Comparison of ENCODE assay signal across 8 cellular contexts in the genomic region with DNA sequence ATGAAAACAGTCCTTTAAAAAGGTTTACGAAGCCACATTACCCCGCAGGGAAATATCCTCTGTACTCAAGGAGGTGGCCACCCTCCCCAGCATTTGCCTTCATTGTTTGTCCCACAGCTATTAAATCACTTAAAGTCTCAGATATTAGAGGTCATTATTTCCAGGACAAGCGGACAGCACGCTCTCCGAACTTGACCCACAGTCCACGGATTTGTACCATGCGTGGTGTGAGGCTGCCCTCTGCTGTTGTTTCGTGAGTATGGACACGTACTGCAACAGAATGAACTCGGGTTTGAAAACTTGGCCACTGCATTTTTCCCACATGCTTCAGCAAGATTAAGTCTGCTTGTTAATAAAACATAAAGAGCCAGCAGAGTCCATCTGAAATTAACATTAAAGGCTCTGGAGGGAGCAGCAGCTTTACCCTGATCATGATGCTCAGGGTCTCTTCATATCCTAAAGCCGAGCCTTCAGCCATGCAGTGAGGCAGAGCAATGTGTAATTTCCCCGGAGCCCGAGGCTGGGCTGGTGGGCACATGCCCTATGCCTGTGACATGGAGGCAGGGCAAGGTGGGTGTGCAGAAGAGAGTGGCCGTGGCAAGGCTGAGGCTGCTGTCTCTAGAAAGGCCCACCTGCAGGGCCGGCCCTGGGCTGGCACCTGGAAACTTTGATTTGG. TPM values are rescaled to one million over a fixed set of nuclear protein-coding genes. Genes with fewer than 3 reads are reported as not detected.
DNase-seq lines count a peak whose midpoint lies in the region; ATAC-seq lines count a peak whose summit lies in the region.

No MANE protein-coding gene starts in this region.

- intact Hi-C loops in left ventricle myocardium superior (cut with micrococcal nuclease) = loop anchor here (10.0 kb wide), 1 partner anchor 210 kb away; no protein-coding TSS in a partner anchor
- intact Hi-C loops in sciatic nerve (cut with DNase I) = loop anchor here (5.0 to 10.0 kb wide), 3 partner anchors 207 to 520 kb away; a partner anchor contains a TSS

- no peak overlapping the region for H3K4me3 Mint-ChIP-seq in activated naive CD4-positive, alpha-beta T cell treated with anti-CD3 and anti-CD28 coated beads, Interleukin-2, amount 10 ng/mL, durations not matched to agents 7 days and 5 days

- H3K9me3 ChIP-seq in adipocyte (ENCODE audit: control insufficient read depth, low read length) = no peaks in the 10 kb centered on the region

- peaks cover 6% of the 10 kb centered on the region for H3K4me1 Mint-ChIP-seq in activated naive CD4-positive, alpha-beta T cell treated with anti-CD3 and anti-CD28 coated beads, Interleukin-2, amount 10 ng/mL, durations not matched to agents 7 days and 5 days

- ATAC-seq in left ventricle myocardium superior = peak; percentile 87
- ATAC-seq in sciatic nerve = peak; percentile 90
- no peak for ATAC-seq in HG02981 (IDR thresholded peaks at IDR 0.05; ENCODE audit: unreplicated experiment)

- no peak overlapping the region for H3K9ac ChIP-seq in adipocyte (ENCODE audit: low read length)

- no peaks in the 10 kb centered on the region for H3K27me3 ChIP-seq in adipocyte (replicated peaks; ENCODE audit: control insufficient read depth, insufficient read depth, low read length)

- H3K36me3 Mint-ChIP-seq in activated naive CD4-positive, alpha-beta T cell treated with anti-CD3 and anti-CD28 coated beads, Interleukin-2, amount 10 ng/mL, durations not matched to agents 7 days and 5 days = peaks cover 46% of the 10 kb centered on the region

- no peak overlapping the region for H3K4me3 ChIP-seq in adipocyte (ENCODE audit: low read length)

- no peaks in the 10 kb centered on the region for H3K27me3 Mint-ChIP-seq in activated naive CD4-positive, alpha-beta T cell treated with anti-CD3 and anti-CD28 coated beads, Interleukin-2, amount 10 ng/mL, durations not matched to agents 7 days and 5 days

- no peak overlapping the region for H3K27ac Mint-ChIP-seq in activated naive CD4-positive, alpha-beta T cell treated with anti-CD3 and anti-CD28 coated beads, Interleukin-2, amount 10 ng/mL, durations not matched to agents 7 days and 5 days

- H3K36me3 ChIP-seq in adipocyte (ENCODE audit: control insufficient read depth, insufficient read depth, low read length, severe bottlenecking) = peaks cover 71% of the 10 kb centered on the region

- DNase-seq in DMS114 treated with DMSO at 0.1 percent for 48 hours (lab: John Stamatoyannopoulos, UW; ENCODE audit: unreplicated experiment) = peak; percentile 31
- DNase-seq in HuH-7 (ENCODE audit: low spot score) = peak; percentile 70
- DNase-seq in adipocyte (ENCODE audit: low read depth) = peak; percentile 77
- DNase-seq in left ventricle myocardium superior = peak; percentile 68
- peak; percentile 88 for DNase-seq in sciatic nerve (ENCODE audit: low spot score)
- DNase-seq in activated naive CD4-positive, alpha-beta T cell treated with anti-CD3 and anti-CD28 coated beads, Interleukin-2, amount 10 ng/mL, durations not matched to agents 7 days and 5 days = no peak
- DNase-seq in GM19238 (ENCODE audit: insufficient read length, low spot score) = no peak

- CTCF ChIA-PET in activated naive CD4-positive, alpha-beta T cell treated with anti-CD3 and anti-CD28 coated beads, Interleukin-2, amount 10 ng/mL, durations not matched to agents 7 days and 5 days (lab: Charles Lee) = interaction anchor here (1.3 to 3.2 kb wide), 2 partner anchors 18 to 207 kb away, joined by 3 to 23 read pairs; no protein-coding TSS in a partner anchor

- no peaks in the 10 kb centered on the region for H3K4me1 ChIP-seq in adipocyte (ENCODE audit: control insufficient read depth, insufficient read depth, low read length)

- no peaks in the 10 kb centered on the region for H3K9me3 Mint-ChIP-seq in activated naive CD4-positive, alpha-beta T cell treated with anti-CD3 and anti-CD28 coated beads, Interleukin-2, amount 10 ng/mL, durations not matched to agents 7 days and 5 days

RNA-seq across cellular contexts. Expression of a gene that starts 19.7 kb away (rescaled TPM):
- 4.4 TPM for total RNA-seq in left ventricle myocardium superior
- 21.8 TPM for total RNA-seq in sciatic nerve

Comparison
In these comparisons a context has a peak if more than half of its experiments do, and no peak if none do; other contexts are left out.
1. DNase-seq: peak in DMS114 treated with DMSO at 0.1 percent for 48 hours (single experiment), HuH-7 (single experiment), adipocyte (single experiment), left ventricle myocardium superior (single experiment) and sciatic nerve (single experiment); none in activated naive CD4-positive, alpha-beta T cell treated with anti-CD3 and anti-CD28 coated beads, Interleukin-2, amount 10 ng/mL, durations not matched to agents 7 days and 5 days (single experiment) and GM19238 (single experiment).